16 cellular contexts compared by ENCODE assay signal in genomic region chr11:42766191-42766590, GRCh38.
DNase-seq lines count a peak whose midpoint lies in the region; ATAC-seq, FAIRE-seq and TF ChIP-seq lines count a peak whose summit lies in the region.
"Had no signal": no experiment of that assay in that cellular context is flagged by ENCODE, and none has a peak within 500 bp of the region (broad histone marks: within the 10 kb centered on the region; RNA-seq: fewer than 3 reads in every experiment).

No MANE protein-coding gene starts in this region.

- no peak for TF ChIP-seq POLR2A in H54 (IDR thresholded peaks at IDR 0.05; ENCODE audit: low read depth, low read length)

- intact Hi-C loops in mucosa of descending colon (cut with DNase I, micrococcal nuclease): loop anchor here in 1 of 2 donors (10.0 kb wide), 1 partner anchor 519 kb away; no protein-coding TSS in a partner anchor

- no peaks in the 10 kb centered on the region for H3K79me2 ChIP-seq in GM23338 (replicated peaks; ENCODE audit: insufficient read depth)

- ATAC-seq in GM23338: no peak
- no peak for ATAC-seq in HG02759 (IDR thresholded peaks at IDR 0.05; ENCODE audit: unreplicated experiment)
- no peak for ATAC-seq in mucosa of descending colon
- ATAC-seq: CD8-positive, alpha-beta T cell had no signal

- H3K4me2 ChIP-seq in GM23338: no peak overlapping the region
- H3K4me2 ChIP-seq: BLaER1 treated with 17β-estradiol and CSF1 and Interleukin-3, amounts not matched to agents 10 nM and 100 nM had no signal

- no peaks in the 10 kb centered on the region for H3K27me3 ChIP-seq in GM23338 (ENCODE audit: insufficient read depth)
- H3K27me3 ChIP-seq: BLaER1 treated with 17β-estradiol and CSF1 and Interleukin-3, amounts not matched to agents 10 nM and 100 nM had no signal

- peak; percentile 55 for FAIRE-seq in H54 (lab: Jason Lieb, UNC)
- FAIRE-seq: H1 had no signal

- H3K4me3 Mint-ChIP-seq in GM23338: no peak overlapping the region
- H3K4me3 Mint-ChIP-seq: CD8-positive, alpha-beta T cell had no signal

- DNase-seq in NCI-H2029 treated with DMSO at 0.1 percent for 48 hours (lab: John Stamatoyannopoulos, UW) (peak; percentile 22), NCI-H2029 (lab: John Stamatoyannopoulos, UW) (no peak), DMS153 (lab: John Stamatoyannopoulos, UW) (peak; percentile 24), H54 (ENCODE audit: insufficient read length, low spot score) (no peak), GM23338 (ENCODE audit: low spot score) (no peak), mucosa of descending colon (no peak)
- DNase-seq: 8988T; Calu3; CD8-positive, alpha-beta T cell; DMS79 treated with DMSO at 0.1 percent for 48 hours; GF-D8; KG1 had no signal

- H3K9me2 ChIP-seq in GM23338 (ENCODE audit: insufficient read depth): no peaks in the 10 kb centered on the region

- H3K27me3 Mint-ChIP-seq in GM23338 (ENCODE audit: insufficient read depth, low read depth, poor library complexity): no peaks in the 10 kb centered on the region

- TF ChIP-seq CTCF in GM23338 (conservative IDR thresholded peaks at IDR 0.05; ENCODE audit: low read depth in 2 of 2): no peak
- no peak for TF ChIP-seq CTCF in mucosa of descending colon (IDR thresholded peaks at IDR 0.05)

- H3K36me3 Mint-ChIP-seq in GM23338 (ENCODE audit: low read depth): peaks cover 5% of the 10 kb centered on the region; the same call in 2 of the 3 replicates
- H3K36me3 Mint-ChIP-seq: CD8-positive, alpha-beta T cell had no signal

- H3K36me3 ChIP-seq in GM23338 (ENCODE audit: insufficient read depth) (no peaks in the 10 kb centered on the region), mucosa of descending colon (ENCODE audit: low read depth) (no peaks in the 10 kb centered on the region)
- H3K36me3 ChIP-seq: BLaER1 treated with 17β-estradiol and CSF1 and Interleukin-3, amounts not matched to agents 10 nM and 100 nM; HAP-1 had no signal

- H3K27ac Mint-ChIP-seq in GM23338: no peak overlapping the region
- H3K27ac Mint-ChIP-seq: CD8-positive, alpha-beta T cell had no signal

- H3K9me3 Mint-ChIP-seq in GM23338: peaks cover 90% of the 10 kb centered on the region

- no peaks in the 10 kb centered on the region for H4K20me1 ChIP-seq in GM23338 (replicated peaks; ENCODE audit: insufficient read depth)
- H4K20me1 ChIP-seq: BLaER1 treated with 17β-estradiol and CSF1 and Interleukin-3, amounts not matched to agents 10 nM and 100 nM had no signal

- no peaks in the 10 kb centered on the region for H3F3A ChIP-seq in GM23338 (replicated peaks; ENCODE audit: low read depth)

- H3K27ac ChIP-seq in GM23338 (ENCODE audit: low read depth): no peak overlapping the region
- H3K27ac ChIP-seq: BLaER1 treated with 17β-estradiol and CSF1 and Interleukin-3, amounts not matched to agents 10 nM and 100 nM had no signal

- H3K4me1 Mint-ChIP-seq in GM23338: no peaks in the 10 kb centered on the region

- no peak overlapping the region for H2AFZ ChIP-seq in GM23338

- no peak overlapping the region for H3K4me3 ChIP-seq in GM23338
- H3K4me3 ChIP-seq in mucosa of descending colon: no peak overlapping the region
- H3K4me3 ChIP-seq: BLaER1 treated with 17β-estradiol and CSF1 and Interleukin-3, amounts not matched to agents 10 nM and 100 nM; HAP-1 had no signal

- no peaks in the 10 kb centered on the region for H3K4me1 ChIP-seq in GM23338 (ENCODE audit: insufficient read depth)
- H3K4me1 ChIP-seq in mucosa of descending colon (ENCODE audit: low read depth): no peaks in the 10 kb centered on the region
- H3K4me1 ChIP-seq: BLaER1 treated with 17β-estradiol and CSF1 and Interleukin-3, amounts not matched to agents 10 nM and 100 nM; HAP-1 had no signal

- no peaks in the 10 kb centered on the region for H3K9me3 ChIP-seq in mucosa of descending colon
- H3K9me3 ChIP-seq: BLaER1 treated with 17β-estradiol and CSF1 and Interleukin-3, amounts not matched to agents 10 nM and 100 nM; HAP-1 had no signal

TF ChIP-seq in GM23338, 12 proteins besides CTCF, POLR2A, EP300 and RAD21 (continues in another document):
- TF ChIP-seq ZNF462 (CRISPR knock-in tag; IDR thresholded peaks at IDR 0.05): no peak
- no peak for TF ChIP-seq JUNB (IDR thresholded peaks at IDR 0.05; ENCODE audit: unreplicated experiment)
- TF ChIP-seq STAT1 (IDR thresholded peaks at IDR 0.05; ENCODE audit: unreplicated experiment): no peak
- no peak for TF ChIP-seq NANOG (IDR thresholded peaks at IDR 0.05; ENCODE audit: borderline replicate concordance)
- no peak for TF ChIP-seq REST (IDR thresholded peaks at IDR 0.05; ENCODE audit: unreplicated experiment)
- TF ChIP-seq ZNF114 (CRISPR knock-in tag; IDR thresholded peaks at IDR 0.05): no peak
- no peak for TF ChIP-seq POLR2AphosphoS5 (IDR thresholded peaks at IDR 0.05; ENCODE audit: low read depth)

Comparison
In these comparisons a context has a peak if more than half of its experiments do, and no peak if none do; other contexts are left out.
1. DNase-seq: peak in NCI-H2029 treated with DMSO at 0.1 percent for 48 hours (single experiment) and DMS153 (single experiment); none in NCI-H2029 (single experiment), H54 (single experiment), GM23338 (single experiment) and mucosa of descending colon (0 of 3).